Comparison of ENCODE assay signal across 10 cellular contexts in the genomic region with DNA sequence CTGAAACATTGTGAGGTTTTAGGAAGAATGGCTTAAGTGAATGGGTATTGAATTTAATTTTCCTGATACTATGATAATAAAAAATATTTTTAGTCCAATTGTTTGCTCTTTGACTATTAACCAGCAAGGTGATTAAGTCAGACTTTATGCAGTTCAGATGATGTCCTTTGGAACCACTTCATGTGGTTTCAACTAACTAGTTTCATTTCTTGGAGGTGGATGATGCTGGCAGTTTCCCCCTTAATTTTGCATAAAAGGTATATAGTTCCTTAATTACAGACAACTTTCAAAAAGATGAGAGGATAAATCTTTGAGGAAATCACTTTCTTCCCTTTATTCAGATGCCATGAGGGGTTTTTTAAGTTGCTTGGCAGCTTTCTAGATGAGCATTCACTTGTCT.
DNase-seq lines count a peak whose midpoint lies in the region; ATAC-seq lines count a peak whose summit lies in the region.
"Had no signal": no experiment of that assay in that cellular context is flagged by ENCODE, and none has a peak within 500 bp of the region (broad histone marks: within the 10 kb centered on the region; RNA-seq: fewer than 3 reads in every experiment).

No MANE protein-coding gene starts in this region.

- no peak overlapping the region for H3K4me3 ChIP-seq in subcutaneous abdominal adipose tissue (ENCODE audit: low read depth in 1 of 5, low read length in 5 of 5)
- H3K4me3 ChIP-seq: sigmoid colon had no signal

- H3K36me3 Mint-ChIP-seq in activated CD8-positive, alpha-beta memory T cell treated with anti-CD3 and anti-CD28 coated beads, Interleukin-2, amount 10 ng/mL, durations not matched to agents 7 days and 5 days, result peaks cover 2% of the 10 kb centered on the region

- peaks cover 2 to 28% (median 20%) of the 10 kb centered on the region in 5 donors for H3K4me1 ChIP-seq in subcutaneous abdominal adipose tissue (ENCODE audit: control insufficient read depth in 5 of 5, insufficient read depth in 5 of 5, low read length in 5 of 5)

- CTCF ChIA-PET in activated CD8-positive, alpha-beta memory T cell treated with anti-CD3 and anti-CD28 coated beads, Interleukin-2, amount 10 ng/mL, durations not matched to agents 7 days and 5 days (lab: Charles Lee), result no interaction called here

- peak overlapping the region; percentile 28 for H3K27ac Mint-ChIP-seq in activated CD8-positive, alpha-beta memory T cell treated with anti-CD3 and anti-CD28 coated beads, Interleukin-2, amount 10 ng/mL, durations not matched to agents 7 days and 5 days

- H3K9me3 ChIP-seq in subcutaneous abdominal adipose tissue (ENCODE audit: control insufficient read depth in 5 of 5, low read length in 5 of 5), result peaks cover 0 to 2% (median 0%) of the 10 kb centered on the region in 5 donors
- H3K9me3 ChIP-seq: sigmoid colon had no signal

- no peak overlapping the region for H3K9ac ChIP-seq in subcutaneous abdominal adipose tissue (ENCODE audit: low read length in 5 of 5)

- H3K27ac ChIP-seq in subcutaneous abdominal adipose tissue (ENCODE audit: low read depth, low read length), result peak overlapping the region; percentile 70

- peak; percentile 51 for ATAC-seq in activated CD8-positive, alpha-beta memory T cell treated with anti-CD3 and anti-CD28 coated beads, Interleukin-2, amount 10 ng/mL, durations not matched to agents 7 days and 5 days
- peak; percentile 72 for ATAC-seq in HG02870 (IDR thresholded peaks at IDR 0.05; ENCODE audit: unreplicated experiment)

- H3K9me3 Mint-ChIP-seq in activated CD8-positive, alpha-beta memory T cell treated with anti-CD3 and anti-CD28 coated beads, Interleukin-2, amount 10 ng/mL, durations not matched to agents 7 days and 5 days (ENCODE audit: low read depth), result peaks cover 2% of the 10 kb centered on the region

- DNase-seq in activated CD8-positive, alpha-beta memory T cell treated with anti-CD3 and anti-CD28 coated beads, Interleukin-2, amount 10 ng/mL, durations not matched to agents 7 days and 5 days, result no peak
- no peak for DNase-seq in activated CD8-positive, alpha-beta memory T cell treated with anti-CD3 and anti-CD28 coated beads, Interleukin-2, amount 50 U/mL, for 4 hours
- DNase-seq in NOMO-1 treated with DMSO at 0.1 percent for 48 hours (lab: John Stamatoyannopoulos, UW; ENCODE audit: unreplicated experiment), result peak; percentile 46
- DNase-seq in NCI-H510A (lab: John Stamatoyannopoulos, UW), result no peak
- DNase-seq in NCI-H1105 (lab: John Stamatoyannopoulos, UW), result no peak
- no peak for DNase-seq in activated T-cell treated with anti-CD3 and anti-CD28 coated beads for 4 hours
- DNase-seq: GDM1, sigmoid colon had no signal

- peaks cover 16% of the 10 kb centered on the region for H3K4me1 Mint-ChIP-seq in activated CD8-positive, alpha-beta memory T cell treated with anti-CD3 and anti-CD28 coated beads, Interleukin-2, amount 10 ng/mL, durations not matched to agents 7 days and 5 days

- no peak overlapping the region for H3K4me3 Mint-ChIP-seq in activated CD8-positive, alpha-beta memory T cell treated with anti-CD3 and anti-CD28 coated beads, Interleukin-2, amount 10 ng/mL, durations not matched to agents 7 days and 5 days

- peaks cover 0 to 10% (median 0%) of the 10 kb centered on the region in 5 donors for H3K36me3 ChIP-seq in subcutaneous abdominal adipose tissue (ENCODE audit: control insufficient read depth in 5 of 5, insufficient read depth in 5 of 5, low read length in 5 of 5)

- H3K27me3 Mint-ChIP-seq in activated CD8-positive, alpha-beta memory T cell treated with anti-CD3 and anti-CD28 coated beads, Interleukin-2, amount 10 ng/mL, durations not matched to agents 7 days and 5 days, result no peaks in the 10 kb centered on the region

- H3K27me3 ChIP-seq in subcutaneous abdominal adipose tissue (ENCODE audit: control insufficient read depth in 5 of 5, insufficient read depth in 4 of 5, low read length in 5 of 5), result no peaks in the 10 kb centered on the region
- H3K27me3 ChIP-seq: sigmoid colon had no signal
